ENCODE assay signal across 8 cellular contexts in the genomic region with DNA sequence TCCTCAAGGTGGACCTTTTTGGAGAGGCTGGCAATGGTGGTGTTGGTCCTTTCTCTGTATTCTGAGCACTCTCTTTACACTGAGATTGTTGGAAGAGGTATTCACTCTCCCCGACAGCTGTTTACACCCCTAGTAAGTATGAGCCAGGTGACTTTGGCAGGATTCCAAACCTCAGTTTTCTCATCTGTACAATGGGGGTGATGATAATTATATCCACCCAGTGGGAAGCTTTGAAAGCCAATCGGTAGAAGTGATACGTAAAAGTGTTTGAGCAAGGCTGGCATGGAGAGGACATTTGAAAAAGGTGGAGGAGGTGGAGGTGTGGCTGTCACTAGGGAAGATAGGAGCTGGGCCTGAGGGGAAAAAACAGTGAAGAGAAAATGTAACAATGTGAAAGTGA. TPM values are rescaled to one million over a fixed set of nuclear protein-coding genes. Genes with fewer than 3 reads are reported as not detected.
"Had no signal": no experiment of that assay in that cellular context is flagged by ENCODE, and none has a peak within 500 bp of the region (broad histone marks: within the 10 kb centered on the region; RNA-seq: fewer than 3 reads in every experiment).

No MANE protein-coding gene starts in this region.

- H3K4me3 ChIP-seq: GM23338 had no signal

- H3K4me2 ChIP-seq: GM23338 had no signal

- FAIRE-seq: H1, H54 had no signal

- DNase-seq: H9, HCEC 1CT, IMR-90, KG1 had no signal

- H2AFZ ChIP-seq: GM23338 had no signal

- H3K27ac ChIP-seq: HL-60 had no signal

- ATAC-seq: GM23338 had no signal

RNA-seq across cellular contexts. Expression of a gene that starts 35.5 kb away (rescaled TPM):
- total RNA-seq: IMR-90 had no signal
- polyA plus RNA-seq: IMR-90 had no signal
